Comparison of ENCODE assay signal across 7 cellular contexts in genomic region chr9:12464910-12465512, GRCh38.
DNase-seq lines count a peak whose midpoint lies in the region; ATAC-seq, FAIRE-seq and TF ChIP-seq lines count a peak whose summit lies in the region.

No MANE protein-coding gene starts in this region.

- POLR2A ChIA-PET in GM12878 (lab: Charles Lee): no interaction called here

- no peak overlapping the region for H3K9ac ChIP-seq in GM12878 (ENCODE audit: control insufficient read depth, insufficient read depth, low read length)

- SMC1A ChIA-PET in GM12878 (lab: Charles Lee; ENCODE audit: uncharacterized antibody, unreplicated experiment): no interaction called here

- no peaks in the 10 kb centered on the region for H3K36me3 ChIP-seq in GM12878 (ENCODE audit: control insufficient read depth in 2 of 2, insufficient read depth in 2 of 2, low read length in 1 of 2)

- H3K9me3 ChIP-seq in GM12878 (replicated peaks; ENCODE audit: control insufficient read depth, insufficient read depth, low read length): no peaks in the 10 kb centered on the region

- H2AFZ ChIP-seq in GM12878 (ENCODE audit: control insufficient read depth, low read depth, low read length): no peak overlapping the region

- 0% methylated on average over 2 of the region's 2 CpGs for WGBS in GM12878 (ENCODE audit: insufficient coverage, insufficient replicate concordance, low lambda C conversion rate, missing lambda C conversion rate)

- no peak overlapping the region for H3K4me2 ChIP-seq in GM12878 (ENCODE audit: control insufficient read depth, insufficient read depth)

- H3K36me3 Mint-ChIP-seq in stimulated activated effector memory CD8-positive, alpha-beta T cell treated with anti-CD3 and anti-CD28 coated beads, Interleukin-12 subunit alpha, Interleukin-12 subunit beta, amount 100 ng/mL, for 72 hours: no peaks in the 10 kb centered on the region

- TF ChIP-seq RAD21 in GM12878 (IDR thresholded peaks at IDR 0.05; ENCODE audit: insufficient read depth, low read depth, low read length): peak; percentile 65

- no TSS peak for BruUV-seq in GM12878 (replicated peaks; lab: Mats Ljungman, UMichigan)

- no peak overlapping the region for H3K27ac Mint-ChIP-seq in stimulated activated effector memory CD8-positive, alpha-beta T cell treated with anti-CD3 and anti-CD28 coated beads, Interleukin-12 subunit alpha, Interleukin-12 subunit beta, amount 100 ng/mL, for 72 hours

- FAIRE-seq in GM12878 (lab: Jason Lieb, UNC): no peak

- H3K4me1 Mint-ChIP-seq in stimulated activated effector memory CD8-positive, alpha-beta T cell treated with anti-CD3 and anti-CD28 coated beads, Interleukin-12 subunit alpha, Interleukin-12 subunit beta, amount 100 ng/mL, for 72 hours: no peaks in the 10 kb centered on the region

- TF ChIP-seq CTCF in GM12865 (IDR thresholded peaks at IDR 0.05; ENCODE audit: insufficient read depth, low read depth, low read length, missing control alignments) (peak; percentile 53), GM12878 (IDR thresholded peaks at IDR 0.05 in 2 of 3, conservative IDR thresholded peaks at IDR 0.05 in 1 of 3; ENCODE audit: control insufficient read depth in 2 of 3, extremely low read depth in 1 of 3, insufficient read depth in 1 of 3, low read depth in 3 of 3, low read length in 3 of 3) (peak; percentile 52 to 55 (median 55))

- H3K79me2 ChIP-seq in GM12878 (ENCODE audit: control insufficient read depth, insufficient read depth, low read length): no peaks in the 10 kb centered on the region

- H3K9me3 Mint-ChIP-seq in stimulated activated effector memory CD8-positive, alpha-beta T cell treated with anti-CD3 and anti-CD28 coated beads, Interleukin-12 subunit alpha, Interleukin-12 subunit beta, amount 100 ng/mL, for 72 hours: peaks cover 16% of the 10 kb centered on the region

- H3K4me1 ChIP-seq in GM12878 (ENCODE audit: control insufficient read depth, insufficient read depth, low read length): no peaks in the 10 kb centered on the region

- intact Hi-C loops in GM12878 (cut with micrococcal nuclease; ENCODE audit: unreplicated experiment): no loop called here

- H3K4me3 Mint-ChIP-seq in stimulated activated effector memory CD8-positive, alpha-beta T cell treated with anti-CD3 and anti-CD28 coated beads, Interleukin-12 subunit alpha, Interleukin-12 subunit beta, amount 100 ng/mL, for 72 hours: no peak overlapping the region

- H3K4me3 ChIP-seq in GM12865 (ENCODE audit: low read depth, low read length) (no peak overlapping the region), GM12878 (no peak overlapping the region)

- ATAC-seq in GM12878: no peak
- ATAC-seq in stimulated activated effector memory CD8-positive, alpha-beta T cell treated with anti-CD3 and anti-CD28 coated beads, Interleukin-12 subunit alpha, Interleukin-12 subunit beta, amount 100 ng/mL, for 72 hours: no peak
- ATAC-seq in GM21786 (IDR thresholded peaks at IDR 0.05; ENCODE audit: unreplicated experiment): no peak

- DNase-seq in GM12865 (ENCODE audit: low read depth) (peak; percentile 28), NCI-H1105 treated with DMSO at 0.1 percent for 48 hours (lab: John Stamatoyannopoulos, UW) (peak; percentile 63), GM12878 (ENCODE audit: low read depth, low spot score) (no peak), midbrain (lab: John Stamatoyannopoulos, UW) (peak; percentile 52), NCI-H2227 treated with DMSO at 0.1 percent for 48 hours (lab: John Stamatoyannopoulos, UW) (no peak)
- no peak for DNase-seq in stimulated activated effector memory CD8-positive, alpha-beta T cell treated with anti-CD3 and anti-CD28 coated beads, Interleukin-12 subunit alpha, Interleukin-12 subunit beta, amount 100 ng/mL, for 72 hours (ENCODE audit: low spot score in 2 of 2)

- no peaks in the 10 kb centered on the region for H4K20me1 ChIP-seq in GM12878 (ENCODE audit: control insufficient read depth, insufficient read depth)

- CTCF ChIA-PET in GM12878 (lab: Yijun Ruan, JAX): interaction anchor here (0.8 to 2.1 kb wide), 4 partner anchors 8 to 107 kb away, joined by 3 to 7 read pairs (median 4); no protein-coding TSS in a partner anchor

- RAD21 ChIA-PET in GM12878 (lab: Charles Lee; ENCODE audit: unreplicated experiment): no interaction called here

- TF ChIP-seq EP300 in GM12878 (IDR thresholded peaks at IDR 0.05; ENCODE audit: borderline replicate concordance in 1 of 2, control insufficient read depth in 1 of 2, low read depth in 2 of 2, low read length in 2 of 2): no peak

- no peak overlapping the region for H3K27ac ChIP-seq in GM12878 (ENCODE audit: control insufficient read depth, insufficient read depth)

- H3K27me3 ChIP-seq in GM12878 (replicated peaks in 1 of 2; ENCODE audit: control insufficient read depth in 2 of 2, insufficient read depth in 2 of 2, low read length in 1 of 2): no peaks in the 10 kb centered on the region

- in situ Hi-C loops in GM12878 (cut with MboI): no loop called here

- no peak for TF ChIP-seq POLR2A in GM12878 (IDR thresholded peaks at IDR 0.05; ENCODE audit: low read depth, low read length)

TF ChIP-seq in GM12878, 131 proteins besides CTCF, POLR2A, EP300 and RAD21:
- no peak for TF ChIP-seq SUZ12 (IDR thresholded peaks at IDR 0.05; ENCODE audit: unreplicated experiment)
- no peak for TF ChIP-seq KAT2A (conservative IDR thresholded peaks at IDR 0.05; ENCODE audit: control insufficient read depth, low read depth, low read length)
- TF ChIP-seq NKRF (conservative IDR thresholded peaks at IDR 0.05): no peak
- TF ChIP-seq, protein P1, sequence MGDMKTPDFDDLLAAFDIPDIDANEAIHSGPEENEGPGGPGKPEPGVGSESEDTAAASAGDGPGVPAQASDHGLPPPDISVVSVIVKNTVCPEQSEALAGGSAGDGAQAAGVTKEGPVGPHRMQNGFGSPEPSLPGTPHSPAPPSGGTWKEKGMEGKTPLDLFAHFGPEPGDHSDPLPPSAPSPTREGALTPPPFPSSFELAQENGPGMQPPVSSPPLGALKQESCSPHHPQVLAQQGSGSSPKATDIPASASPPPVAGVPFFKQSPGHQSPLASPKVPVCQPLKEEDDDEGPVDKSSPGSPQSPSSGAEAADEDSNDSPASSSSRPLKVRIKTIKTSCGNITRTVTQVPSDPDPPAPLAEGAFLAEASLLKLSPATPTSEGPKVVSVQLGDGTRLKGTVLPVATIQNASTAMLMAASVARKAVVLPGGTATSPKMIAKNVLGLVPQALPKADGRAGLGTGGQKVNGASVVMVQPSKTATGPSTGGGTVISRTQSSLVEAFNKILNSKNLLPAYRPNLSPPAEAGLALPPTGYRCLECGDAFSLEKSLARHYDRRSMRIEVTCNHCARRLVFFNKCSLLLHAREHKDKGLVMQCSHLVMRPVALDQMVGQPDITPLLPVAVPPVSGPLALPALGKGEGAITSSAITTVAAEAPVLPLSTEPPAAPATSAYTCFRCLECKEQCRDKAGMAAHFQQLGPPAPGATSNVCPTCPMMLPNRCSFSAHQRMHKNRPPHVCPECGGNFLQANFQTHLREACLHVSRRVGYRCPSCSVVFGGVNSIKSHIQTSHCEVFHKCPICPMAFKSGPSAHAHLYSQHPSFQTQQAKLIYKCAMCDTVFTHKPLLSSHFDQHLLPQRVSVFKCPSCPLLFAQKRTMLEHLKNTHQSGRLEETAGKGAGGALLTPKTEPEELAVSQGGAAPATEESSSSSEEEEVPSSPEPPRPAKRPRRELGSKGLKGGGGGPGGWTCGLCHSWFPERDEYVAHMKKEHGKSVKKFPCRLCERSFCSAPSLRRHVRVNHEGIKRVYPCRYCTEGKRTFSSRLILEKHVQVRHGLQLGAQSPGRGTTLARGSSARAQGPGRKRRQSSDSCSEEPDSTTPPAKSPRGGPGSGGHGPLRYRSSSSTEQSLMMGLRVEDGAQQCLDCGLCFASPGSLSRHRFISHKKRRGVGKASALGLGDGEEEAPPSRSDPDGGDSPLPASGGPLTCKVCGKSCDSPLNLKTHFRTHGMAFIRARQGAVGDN (IDR thresholded peaks at IDR 0.05): no peak
- TF ChIP-seq BRCA1 (IDR thresholded peaks at IDR 0.05; ENCODE audit: low read depth, low read length): no peak
- peak; percentile 70; the same call in 1 of the 2 replicates for TF ChIP-seq TCF7 (IDR thresholded peaks at IDR 0.05; ENCODE audit: borderline replicate concordance)
- TF ChIP-seq SMC3 (IDR thresholded peaks at IDR 0.05; ENCODE audit: borderline replicate concordance, low read length): peak; percentile 38; the same call in 1 of the 2 replicates
- no peak for TF ChIP-seq PAX5 (IDR thresholded peaks at IDR 0.05; ENCODE audit: borderline replicate concordance, low read depth, low read length)
- no peak for TF ChIP-seq CHD2 (IDR thresholded peaks at IDR 0.05; ENCODE audit: borderline replicate concordance, low read depth, low read length)
- TF ChIP-seq SREBF2 (IDR thresholded peaks at IDR 0.05; ENCODE audit: low read length): no peak
- no peak for TF ChIP-seq CHD1 (IDR thresholded peaks at IDR 0.05; ENCODE audit: low read depth, low read length)

Comparison
In these comparisons a context has a peak if more than half of its experiments do, and no peak if none do; other contexts are left out.
1. DNase-seq: peak in GM12865 (single experiment), NCI-H1105 treated with DMSO at 0.1 percent for 48 hours (single experiment) and midbrain (single experiment); none in GM12878 (single experiment), stimulated activated effector memory CD8-positive, alpha-beta T cell treated with anti-CD3 and anti-CD28 coated beads, Interleukin-12 subunit alpha, Interleukin-12 subunit beta, amount 100 ng/mL, for 72 hours (0 of 2) and NCI-H2227 treated with DMSO at 0.1 percent for 48 hours (single experiment).